In the genomic region with DNA sequence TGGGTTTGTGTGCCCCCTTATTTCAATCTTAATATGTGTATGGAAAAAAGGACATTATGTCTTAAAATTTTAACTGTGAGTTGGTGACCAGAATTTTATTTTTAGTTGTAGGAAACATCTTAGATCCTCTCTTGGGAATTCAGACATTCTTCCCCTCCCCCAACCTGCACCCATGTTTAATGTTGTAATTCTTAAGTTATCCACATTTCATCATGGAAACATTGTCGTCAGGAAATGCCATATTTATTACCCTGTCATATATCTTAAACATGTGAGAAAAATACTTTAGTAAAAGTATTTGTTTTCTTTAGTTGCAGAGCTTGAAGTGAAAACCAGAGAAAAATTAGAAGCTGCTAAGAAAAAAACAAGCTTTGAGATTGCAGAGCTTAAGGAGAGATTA, we compare ENCODE assay signal across 20 cellular contexts. TPM values are rescaled to one million over a fixed set of nuclear protein-coding genes. Genes with fewer than 3 reads are reported as not detected.
DNase-seq lines count a peak whose midpoint lies in the region; ATAC-seq and TF ChIP-seq lines count a peak whose summit lies in the region.
"Had no signal": no experiment of that assay in that cellular context is flagged by ENCODE, and none has a peak within 500 bp of the region (broad histone marks: within the 10 kb centered on the region; RNA-seq: fewer than 3 reads in every experiment).

No MANE protein-coding gene starts in this region.

- H3K27me3 ChIP-seq in BLaER1 (no peaks in the 10 kb centered on the region), RWPE2 (ENCODE audit: insufficient read depth, poor library complexity, severe bottlenecking) (no peaks in the 10 kb centered on the region), fibroblast of lung (ENCODE audit: control insufficient read depth, insufficient read depth, low read length) (no peaks in the 10 kb centered on the region)
- H3K27me3 ChIP-seq: neutrophil had no signal

- no peaks in the 10 kb centered on the region for H3K79me2 ChIP-seq in fibroblast of lung (ENCODE audit: control insufficient read depth, insufficient read depth, low read length)

- H4K20me1 ChIP-seq in BLaER1, result 0 out of 2 replicates have a peak, but pooled peaks cover 11% of the 10 kb centered on the region
- no peaks in the 10 kb centered on the region for H4K20me1 ChIP-seq in fibroblast of lung (ENCODE audit: control insufficient read depth, extremely low read depth, insufficient read depth, low read length)

- peak overlapping the region; percentile 60 for H3K4me2 ChIP-seq in BLaER1
- H3K4me2 ChIP-seq in fibroblast of lung (ENCODE audit: extremely low read depth, insufficient read depth, low read length), result no peak overlapping the region

- H3K4me1 ChIP-seq in BLaER1 (peaks cover 17% of the 10 kb centered on the region), RWPE2 (ENCODE audit: insufficient read depth, poor library complexity, severe bottlenecking) (peaks cover 33% of the 10 kb centered on the region), fibroblast of lung (ENCODE audit: control insufficient read depth, extremely low read depth, insufficient read depth, low read length) (peaks cover 6% of the 10 kb centered on the region)

- H3K9me3 ChIP-seq in BLaER1, result no peaks in the 10 kb centered on the region
- H3K9me3 ChIP-seq in RWPE2 (ENCODE audit: severe bottlenecking), result peaks cover 1% of the 10 kb centered on the region
- no peaks in the 10 kb centered on the region for H3K9me3 ChIP-seq in fibroblast of lung (ENCODE audit: control insufficient read depth, insufficient read depth, low read depth, low read length)
- H3K9me3 ChIP-seq: neutrophil, thoracic aorta had no signal

- H3K4me3 ChIP-seq in BLaER1, result no peak overlapping the region
- no peak overlapping the region for H3K4me3 ChIP-seq in RWPE2 (ENCODE audit: severe bottlenecking)
- no peak overlapping the region for H3K4me3 ChIP-seq in fibroblast of lung (replicated peaks in 1 of 4; ENCODE audit: control extremely low read depth in 1 of 4, insufficient read depth in 1 of 4, low read depth in 3 of 4, low read length in 4 of 4)
- H3K4me3 ChIP-seq: thoracic aorta had no signal

- ATAC-seq in RWPE2 (ENCODE audit: low read depth), result no peak
- ATAC-seq in HG03354 (IDR thresholded peaks at IDR 0.05; ENCODE audit: poor library complexity, severe bottlenecking, unreplicated experiment), result no peak
- ATAC-seq: stimulated activated effector memory CD8-positive, alpha-beta T cell treated with anti-CD3 and anti-CD28 coated beads, Interleukin-12 subunit alpha, Interleukin-12 subunit beta, amount 100 ng/mL, for 72 hours; T-cell had no signal

- H3K9ac ChIP-seq in BLaER1, result no peak overlapping the region
- no peak overlapping the region for H3K9ac ChIP-seq in fibroblast of lung (ENCODE audit: insufficient read depth, low read length)

- TF ChIP-seq CTCF in RWPE2 (IDR thresholded peaks at IDR 0.05; ENCODE audit: poor library complexity, severe bottlenecking) (no peak), fibroblast of lung (conservative IDR thresholded peaks at IDR 0.05 in 1 of 2, IDR thresholded peaks at IDR 0.05 in 1 of 2; ENCODE audit: low read depth in 1 of 2, low read length in 2 of 2) (no peak)

- H3K36me3 ChIP-seq in BLaER1 (peaks cover 54% of the 10 kb centered on the region), RWPE2 (ENCODE audit: low read depth) (peaks cover 40% of the 10 kb centered on the region), fibroblast of lung (ENCODE audit: control insufficient read depth, insufficient read depth, low read length) (no peaks in the 10 kb centered on the region)
- H3K36me3 ChIP-seq: thoracic aorta had no signal

- H2AFZ ChIP-seq in fibroblast of lung (ENCODE audit: low read length), result no peak overlapping the region

- DNase-seq in RWPE2 (ENCODE audit: low spot score), result no peak
- DNase-seq in fibroblast of lung (ENCODE audit: low read depth in 2 of 2), result peak; percentile 57 to 76
- DNase-seq in pulmonary artery endothelial cell (ENCODE audit: low read depth, low spot score), result peak; percentile 17
- no peak for DNase-seq in stimulated activated CD4-positive, alpha-beta T cell treated with anti-CD3 and anti-CD28 coated beads, Interleukin-4, amount 100 ng/mL, for 4 hours
- no peak for DNase-seq in NCI-H2227 treated with DMSO at 0.1 percent for 48 hours (lab: John Stamatoyannopoulos, UW)
- DNase-seq: activated naive CD4-positive, alpha-beta T cell treated with anti-CD3 and anti-CD28 coated beads for 36 hours; aorta; CD4-positive, CD25-positive, alpha-beta regulatory T cell; H7; NCI-H2107; NCI-H69; SHP77 treated with DMSO at 0.1 percent for 48 hours; stimulated activated CD4-positive, alpha-beta T cell treated with anti-CD3 and anti-CD28 coated beads, Interleukin-15, amount 100 ng/mL, for 24 hours; T-cell had no signal

- H3K27ac ChIP-seq in BLaER1, result no peak overlapping the region
- H3K27ac ChIP-seq in RWPE2 (ENCODE audit: poor library complexity, severe bottlenecking), result peak overlapping the region; percentile 17
- H3K27ac ChIP-seq in fibroblast of lung (ENCODE audit: insufficient read depth, low read length), result no peak overlapping the region
- H3K27ac ChIP-seq: neutrophil, VCaP had no signal

RNA-seq across cellular contexts. Expression of gene YEATS4, which starts 30.3 kb away (rescaled TPM):
- total RNA-seq in fibroblast of lung (11.3 and 16.3 TPM in 2 replicates), pulmonary artery endothelial cell (19.1 and 22.4 TPM in 2 replicates)
- 14.1 and 16.6 TPM in 2 replicates for polyA plus RNA-seq in fibroblast of lung
- 10.1 and 12.5 TPM in 2 replicates for polyA plus RNA-seq in fibroblast of lung (2012)
- polyA minus RNA-seq in fibroblast of lung (ENCODE audit: low replicate concordance), result not detected in 2 replicates

RNA-seq across cellular contexts. Expression of gene LYZ, which starts 41.7 kb away (rescaled TPM):
- total RNA-seq in fibroblast of lung, result 0.17 and 0.77 TPM in 2 replicates
- not detected in 2 replicates for polyA plus RNA-seq in fibroblast of lung
- polyA plus RNA-seq in fibroblast of lung (2012), result not detected in 2 replicates
- polyA minus RNA-seq in fibroblast of lung (ENCODE audit: low replicate concordance), result 0.47 TPM in 1 of 2 replicates, not detected in the other
- total RNA-seq in pulmonary artery endothelial cell, result not detected in 2 replicates
- total RNA-seq: activated naive CD4-positive, alpha-beta T cell treated with anti-CD3 and anti-CD28 coated beads for 36 hours; H7 had no signal

Comparison
In these comparisons a context has a peak if more than half of its experiments do, and no peak if none do; other contexts are left out.
1. DNase-seq: peak in fibroblast of lung (2 of 2) and pulmonary artery endothelial cell (single experiment); none in RWPE2 (single experiment), stimulated activated CD4-positive, alpha-beta T cell treated with anti-CD3 and anti-CD28 coated beads, Interleukin-4, amount 100 ng/mL, for 4 hours (0 of 2) and NCI-H2227 treated with DMSO at 0.1 percent for 48 hours (single experiment).